9 cellular contexts compared by ENCODE assay signal in the genomic region with DNA sequence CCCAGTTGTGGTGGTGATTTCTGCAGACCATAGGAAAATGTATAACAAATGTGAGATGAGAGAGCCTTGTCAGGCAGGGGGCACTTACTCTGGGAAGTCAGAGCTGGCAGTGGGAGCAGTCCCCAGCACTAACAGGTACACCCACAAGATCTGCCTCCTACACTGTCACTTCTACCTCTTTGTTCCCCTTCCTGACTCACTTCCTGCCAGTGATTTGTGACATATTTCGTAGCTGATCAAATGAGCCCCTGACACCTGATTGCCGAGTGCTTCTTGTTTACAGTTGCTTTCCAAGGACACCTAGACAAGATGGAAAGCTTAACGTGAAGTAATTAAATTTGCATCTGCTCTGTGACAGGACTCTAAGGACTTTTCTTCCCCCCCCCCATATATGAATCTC. TPM values are rescaled to one million over a fixed set of nuclear protein-coding genes. Genes with fewer than 3 reads are reported as not detected.
DNase-seq lines count a peak whose midpoint lies in the region; ATAC-seq and TF ChIP-seq lines count a peak whose summit lies in the region.
"Had no signal": no experiment of that assay in that cellular context is flagged by ENCODE, and none has a peak within 500 bp of the region (broad histone marks: within the 10 kb centered on the region; RNA-seq: fewer than 3 reads in every experiment).

No MANE protein-coding gene starts in this region.

- peak; percentile 8 for DNase-seq in stimulated activated CD4-positive, alpha-beta T cell treated with anti-CD3 and anti-CD28 coated beads, Interleukin-1b, Interleukin-23, amount 100 ng/mL, for 48 hours
- DNase-seq in stimulated activated CD4-positive, alpha-beta T cell treated with anti-CD3 and anti-CD28 coated beads, Interleukin-4, amount 100 ng/mL, for 1 hour, result no peak
- no peak for DNase-seq in T-helper 17 cell
- peak; percentile 27 for DNase-seq in epithelial cell of esophagus (ENCODE audit: low read depth)
- no peak for DNase-seq in NCI-H774 (lab: John Stamatoyannopoulos, UW)
- no peak for DNase-seq in left cardiac atrium
- no peak for DNase-seq in NCI-H2029 treated with DMSO at 0.1 percent for 48 hours (lab: John Stamatoyannopoulos, UW)

- ATAC-seq in T-helper 17 cell, result peak; percentile 89
- no peak for ATAC-seq in left cardiac atrium
- ATAC-seq in GM21526 (IDR thresholded peaks at IDR 0.05; ENCODE audit: low FRiP score, unreplicated experiment), result no peak

- peak overlapping the region; percentile 66 for H3K4me3 Mint-ChIP-seq in T-helper 17 cell

- peaks cover 32% of the 10 kb centered on the region for H3K4me1 Mint-ChIP-seq in T-helper 17 cell

- no peak for TF ChIP-seq CTCF in epithelial cell of esophagus (IDR thresholded peaks at IDR 0.05; ENCODE audit: insufficient read depth, low read depth, low read length, missing control alignments)

- no peaks in the 10 kb centered on the region for H3K27me3 Mint-ChIP-seq in T-helper 17 cell

- H3K4me3 ChIP-seq in epithelial cell of esophagus (ENCODE audit: low read length), result no peak overlapping the region

- H3K9me3 ChIP-seq in T-helper 17 cell (ENCODE audit: control insufficient read depth, low read length, poor library complexity, severe bottlenecking), result no peaks in the 10 kb centered on the region
- H3K9me3 ChIP-seq: neutrophil had no signal

- peak overlapping the region; percentile 68 for H3K27ac Mint-ChIP-seq in T-helper 17 cell

- H3K36me3 Mint-ChIP-seq in T-helper 17 cell (ENCODE audit: low read depth), result peaks cover 3% of the 10 kb centered on the region

- intact Hi-C loops in left cardiac atrium (cut with DNase I), result no loop called here

RNA-seq across cellular contexts. Expression of gene FTO, which starts 40.5 kb away (rescaled TPM):
- total RNA-seq in T-helper 17 cell (10 to 100 TPM; 53.0 to 53.3 TPM), left cardiac atrium (10 to 100 TPM; 61.1 to 71.2 TPM)

RNA-seq across cellular contexts. Expression of gene RPGRIP1L, which starts 40.8 kb away (rescaled TPM):
- 1 to 10 TPM; 2.1 to 4.1 TPM for total RNA-seq in T-helper 17 cell
- total RNA-seq in left cardiac atrium, result 1 to 10 TPM; 2.0 to 4.5 TPM

Comparison
In these comparisons a context has a peak if more than half of its experiments do, and no peak if none do; other contexts are left out.
1. DNase-seq: peak in stimulated activated CD4-positive, alpha-beta T cell treated with anti-CD3 and anti-CD28 coated beads, Interleukin-1b, Interleukin-23, amount 100 ng/mL, for 48 hours (single experiment) and epithelial cell of esophagus (single experiment); none in stimulated activated CD4-positive, alpha-beta T cell treated with anti-CD3 and anti-CD28 coated beads, Interleukin-4, amount 100 ng/mL, for 1 hour (single experiment), T-helper 17 cell (0 of 3), NCI-H774 (single experiment), left cardiac atrium (single experiment) and NCI-H2029 treated with DMSO at 0.1 percent for 48 hours (single experiment).